28 cellular contexts compared by ENCODE assay signal in the genomic region with DNA sequence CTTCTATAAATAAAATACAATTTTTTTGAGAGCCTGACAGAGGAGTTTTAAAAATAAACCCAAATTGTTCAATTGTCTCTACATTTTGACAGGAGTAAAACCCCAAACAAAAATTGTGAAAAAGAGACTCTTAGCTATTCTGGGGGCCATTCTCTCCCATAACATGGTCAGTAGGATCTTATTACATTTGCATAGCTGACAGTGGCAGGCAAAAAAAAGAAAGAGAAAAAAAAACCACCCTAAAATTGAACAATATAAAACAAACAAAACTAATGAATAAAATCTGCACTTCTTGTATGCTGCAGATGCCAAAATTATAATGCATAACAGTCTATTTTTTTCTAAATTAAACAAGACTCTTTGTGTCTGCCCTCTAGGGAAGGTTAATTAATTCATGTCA.
"Had no signal": no experiment of that assay in that cellular context is flagged by ENCODE, and none has a peak within 500 bp of the region (broad histone marks: within the 10 kb centered on the region; RNA-seq: fewer than 3 reads in every experiment).

No MANE protein-coding gene starts in this region.

- H3K27ac ChIP-seq: cardiac muscle cell, Peyer's patch, RWPE1, WERI-Rb-1 had no signal

- H3K27me3 ChIP-seq: cardiac muscle cell, Peyer's patch had no signal

- H3K36me3 ChIP-seq: cardiac muscle cell, Peyer's patch, WERI-Rb-1 had no signal

- H3K9me3 ChIP-seq: Peyer's patch had no signal

- H3K4me1 ChIP-seq: Peyer's patch had no signal

- DNase-seq: activated CD4-positive, alpha-beta T cell treated with anti-CD3 and anti-CD28 coated beads, Interleukin-2, amount 10 ng/mL, durations not matched to agents 24 days and 14 days; activated CD4-positive, alpha-beta T cell treated with anti-CD3 and anti-CD28 coated beads, Interleukin-2, amount 50 U/mL, for 4 hours; activated CD4-positive, CD25-positive, alpha-beta regulatory T cell; activated CD8-positive, alpha-beta T cell treated with anti-CD3 and anti-CD28 coated beads, Interleukin-2, amount 10 ng/mL, durations not matched to agents 7 days and 5 days; activated gamma-delta T cell; activated naive CD4-positive, alpha-beta T cell treated with anti-CD3 and anti-CD28 coated beads for 36 hours; activated T-cell treated with anti-CD3 and anti-CD28 coated beads, Interleukin-2, amount 50 U/mL, for 24 hours; anterior cingulate cortex; KG1; MM.1S; MV-4-11; NCI-H1092; NCI-H1436 treated with DMSO at 0.1 percent for 48 hours; NCI-H187; NCI-H2029 treated with DMSO at 0.1 percent for 48 hours; NCI-H2107; NCI-H2171; NCI-H2227 treated with DMSO at 0.1 percent for 48 hours; NK-92 treated with Interleukin-12 subunit alpha and Interleukin-12 subunit beta, amount 100 ng/mL, for 24 hours; Peyer's patch; SIG-M5; SW 1271; T-helper 1 cell; T-helper 2 cell; T-helper 9 cell; WERI-Rb-1 had no signal

- H3K4me3 ChIP-seq: cardiac muscle cell, Peyer's patch had no signal
